In genomic region chr12:120368789-120369475, GRCh38 we compare ENCODE assay signal across 8 cellular contexts. TPM values are rescaled to one million over a fixed set of nuclear protein-coding genes. Genes with fewer than 3 reads are reported as not detected.
DNase-seq lines count a peak whose midpoint lies in the region; ATAC-seq, FAIRE-seq and TF ChIP-seq lines count a peak whose summit lies in the region.

Gene MSI1, minus strand, starts transcription at chr12:120369164. Its CDS starts 73 bp downstream, at chr12:120369091.

- H3K27ac Mint-ChIP-seq in Caco-2 (ENCODE audit: unreplicated experiment), result no peak within 1 kb of the TSS

- H3K4me3 ChIP-seq in Caco-2 (ENCODE audit: low read depth, low read length) (peak within 1 kb of the TSS; percentile 69), NT2/D1 (ENCODE audit: insufficient read length, low read depth) (peak within 1 kb of the TSS; percentile 73), endothelial cell of umbilical vein (replicated peaks in 1 of 3; ENCODE audit: insufficient read depth in 1 of 3, low read depth in 1 of 3, low read length in 3 of 3) (peak within 1 kb of the TSS in 1 of 3 experiments; percentile 10), neuronal stem cell (ENCODE audit: low read length in 2 of 2) (peak within 1 kb of the TSS; percentile 89 to 91)

- H3K4me1 ChIP-seq in Caco-2 (peaks cover 14% of the 10 kb centered on the region), NT2/D1 (ENCODE audit: insufficient read depth, insufficient read length) (peaks cover 20% of the 10 kb centered on the region), endothelial cell of umbilical vein (ENCODE audit: control insufficient read depth, extremely low read depth, insufficient read depth, low read length) (no peaks in the 10 kb centered on the region), neuronal stem cell (ENCODE audit: control insufficient read depth in 2 of 2, insufficient read depth in 1 of 2, low read depth in 1 of 2, low read length in 2 of 2) (peaks cover 36 to 46% of the 10 kb centered on the region in 2 donors)

- H2BK120ac ChIP-seq in neuronal stem cell (ENCODE audit: low read depth, low read length), result peak within 1 kb of the TSS; percentile 90

- BruUV-seq in Caco-2 (replicated peaks; lab: Mats Ljungman, UMichigan) (no TSS peak), endothelial cell of umbilical vein (replicated peaks; lab: Mats Ljungman, UMichigan) (no TSS peak)

- H3K9me3 Mint-ChIP-seq in Caco-2 (ENCODE audit: unreplicated experiment), result no peaks in the 10 kb centered on the region

- H3K27me3 ChIP-seq in Caco-2 (replicated peaks; ENCODE audit: control insufficient read depth, insufficient read depth, low read length) (peaks cover 2% of the 10 kb centered on the region; the same call in 1 of the 2 replicates), NT2/D1 (ENCODE audit: insufficient read depth, insufficient read length) (peaks cover 9% of the 10 kb centered on the region), endothelial cell of umbilical vein (ENCODE audit: control insufficient read depth in 2 of 2, insufficient read depth in 2 of 2, low read length in 2 of 2) (peaks cover 52 to 57% of the 10 kb centered on the region in 2 experiments), neuronal stem cell (ENCODE audit: control insufficient read depth in 3 of 3, insufficient read depth in 3 of 3, low read depth in 1 of 3, low read length in 3 of 3) (no peaks in the 10 kb centered on the region)

- no peaks in the 10 kb centered on the region; the same call in 1 of the 2 replicates for H3K36me3 ChIP-seq in Caco-2 (ENCODE audit: control insufficient read depth, insufficient read depth, low read length)
- peaks cover 23% of the 10 kb centered on the region for H3K36me3 ChIP-seq in NT2/D1 (ENCODE audit: insufficient read depth, insufficient read length, low read length)
- no peaks in the 10 kb centered on the region for H3K36me3 ChIP-seq in endothelial cell of umbilical vein (ENCODE audit: control insufficient read depth in 2 of 2, extremely low read depth in 1 of 2, insufficient read depth in 2 of 2, low read length in 2 of 2)
- H3K36me3 ChIP-seq in neuronal stem cell (replicated peaks in 1 of 2; ENCODE audit: control insufficient read depth in 2 of 2, insufficient read depth in 2 of 2, low read length in 2 of 2), result peaks cover 20 to 39% of the 10 kb centered on the region in 2 donors

- H2BK5ac ChIP-seq in neuronal stem cell (ENCODE audit: low read length), result peak within 1 kb of the TSS; percentile 96

- no peak within 1 kb of the TSS for H4K8ac ChIP-seq in neuronal stem cell (ENCODE audit: low read depth, low read length)

- H3K9me3 ChIP-seq in Caco-2 (no peaks in the 10 kb centered on the region), NT2/D1 (ENCODE audit: insufficient read depth, low read length) (no peaks in the 10 kb centered on the region), endothelial cell of umbilical vein (replicated peaks; ENCODE audit: control insufficient read depth, insufficient read depth, low read length) (no peaks in the 10 kb centered on the region), neuronal stem cell (replicated peaks in 1 of 2; ENCODE audit: control insufficient read depth in 2 of 2, insufficient read depth in 1 of 2, low read depth in 1 of 2, low read length in 2 of 2) (no peaks in the 10 kb centered on the region)

- H4K20me1 ChIP-seq in endothelial cell of umbilical vein (replicated peaks; ENCODE audit: control insufficient read depth, extremely low read depth, insufficient read depth, low read length), result no peaks in the 10 kb centered on the region

- H4K91ac ChIP-seq in neuronal stem cell (ENCODE audit: low read depth, low read length, poor library complexity), result peak within 1 kb of the TSS; percentile 38

- H3K9me1 ChIP-seq in endothelial cell of umbilical vein (replicated peaks; ENCODE audit: control insufficient read depth, extremely low read depth, insufficient read depth, low read length), result no peaks in the 10 kb centered on the region

- POLR2A ChIA-PET in Caco-2 (lab: Charles Lee) (no interaction called here), endothelial cell of umbilical vein (lab: Charles Lee) (no interaction called here)

- peak within 1 kb of the TSS; percentile 87 for H3K23ac ChIP-seq in neuronal stem cell (ENCODE audit: low read depth, low read length, poor library complexity)

- FAIRE-seq in endothelial cell of umbilical vein (lab: Jason Lieb, UNC), result no peak

- peaks cover 21% of the 10 kb centered on the region for H3K27me3 Mint-ChIP-seq in Caco-2 (ENCODE audit: insufficient read depth, unreplicated experiment)

- no CpG with 5 or more reads among the region's 108 CpGs for WGBS in neuronal stem cell (ENCODE audit: extremely low coverage in 2 of 2, insufficient read length in 2 of 2, insufficient replicate concordance in 1 of 2), 2 donors

- peak within 1 kb of the TSS; percentile 51 for H3K14ac ChIP-seq in neuronal stem cell (ENCODE audit: low read length)

- intact Hi-C loops in Caco-2 (cut with micrococcal nuclease; ENCODE audit: unreplicated experiment), result no loop called here
- intact Hi-C loops in endothelial cell of umbilical vein (cut with micrococcal nuclease), result no loop called here

- TF ChIP-seq CTCF in Caco-2 (IDR thresholded peaks at IDR 0.05; ENCODE audit: insufficient read depth in 1 of 2, low read depth in 1 of 2, low read length in 1 of 2, severe bottlenecking in 1 of 2, unreplicated experiment in 1 of 2) (no peak), endothelial cell of umbilical vein (IDR thresholded peaks at IDR 0.05; ENCODE audit: extremely low read depth in 1 of 2, insufficient read depth in 1 of 2, low read depth in 1 of 2, low read length in 2 of 2) (no peak)

- H3K4me2 ChIP-seq in endothelial cell of umbilical vein (ENCODE audit: insufficient read depth, low read length) (peak within 1 kb of the TSS; percentile 24), neuronal stem cell (ENCODE audit: insufficient read depth, low read length, poor library complexity, severe bottlenecking) (peak within 1 kb of the TSS; percentile 83)

- dilution Hi-C loops in endothelial cell of umbilical vein (cut with MboI; ENCODE audit: extremely low pct_ligation_motif_present, low sequenced_read_pairs), result no loop called here

- H2AFZ ChIP-seq in endothelial cell of umbilical vein (ENCODE audit: low read depth, low read length) (no peak within 1 kb of the TSS), neuronal stem cell (ENCODE audit: low read length) (peak within 1 kb of the TSS; percentile 35)

- H3K79me2 ChIP-seq in endothelial cell of umbilical vein (ENCODE audit: control insufficient read depth, insufficient read depth, low read length), result no peaks in the 10 kb centered on the region

- H2BK12ac ChIP-seq in neuronal stem cell (ENCODE audit: low read length), result peak within 1 kb of the TSS; percentile 2

- H3K36me3 Mint-ChIP-seq in Caco-2 (ENCODE audit: insufficient read depth, unreplicated experiment), result peaks cover under 1% of the 10 kb centered on the region

- peaks cover 12% of the 10 kb centered on the region for H3K79me1 ChIP-seq in neuronal stem cell (ENCODE audit: low read depth, low read length)

- H2AK5ac ChIP-seq in neuronal stem cell (ENCODE audit: low read depth, low read length), result peak within 1 kb of the TSS; percentile 93

- peak within 1 kb of the TSS; percentile 88 for H3K9ac ChIP-seq in NT2/D1 (ENCODE audit: insufficient read length, low read depth)
- no peak within 1 kb of the TSS for H3K9ac ChIP-seq in endothelial cell of umbilical vein (replicated peaks; ENCODE audit: extremely low read depth, insufficient read depth, low read length)
- peak within 1 kb of the TSS; percentile 97 for H3K9ac ChIP-seq in neuronal stem cell (ENCODE audit: low read depth, low read length, poor library complexity)

- peak within 1 kb of the TSS; percentile 87 for H2BK15ac ChIP-seq in neuronal stem cell (ENCODE audit: low read length)

- H3K4me3 Mint-ChIP-seq in Caco-2 (ENCODE audit: unreplicated experiment), result peak within 1 kb of the TSS; percentile 76

- peak within 1 kb of the TSS; percentile 79 for H3K4ac ChIP-seq in neuronal stem cell (ENCODE audit: low read length)

- TF ChIP-seq POLR2A in endothelial cell of umbilical vein (IDR thresholded peaks at IDR 0.05; ENCODE audit: low read depth, low read length), result no peak

- H3K27ac ChIP-seq in endothelial cell of umbilical vein (ENCODE audit: insufficient read depth, low read depth, low read length), result no peak within 1 kb of the TSS
- H3K27ac ChIP-seq in neuronal stem cell (replicated peaks; ENCODE audit: low read length), result peak within 1 kb of the TSS; percentile 78

- peaks cover 9% of the 10 kb centered on the region for H3K4me1 Mint-ChIP-seq in Caco-2 (ENCODE audit: low read depth, unreplicated experiment)

- DNase-seq in Caco-2 (peak in 1 of 2 experiments; percentile 64), NT2/D1 (ENCODE audit: low read depth, low spot score) (no peak), endothelial cell of umbilical vein (ENCODE audit: low read depth, low spot score) (no peak), neuronal stem cell (ENCODE audit: low spot score) (no peak), AG08396 (ENCODE audit: low spot score) (no peak), GDM1 (lab: John Stamatoyannopoulos, UW) (no peak)
- DNase-seq in activated CD4-positive, alpha-beta T cell treated with anti-CD3 and anti-CD28 coated beads, Interleukin-2, amount 50 U/mL, for 1 hour, result no peak

- ATAC-seq in GM19328 (IDR thresholded peaks at IDR 0.05; ENCODE audit: unreplicated experiment), result no peak

- CTCF ChIA-PET in Caco-2 (lab: Charles Lee), result no interaction called here
- CTCF ChIA-PET in endothelial cell of umbilical vein (lab: Charles Lee), result interaction anchor here (0.6 to 2.8 kb wide), 2 partner anchors 13 to 26 kb away, joined by 4 to 7 read pairs; no protein-coding TSS in a partner anchor

- peak within 1 kb of the TSS; percentile 98 for H3K18ac ChIP-seq in neuronal stem cell (ENCODE audit: low read length)

TF ChIP-seq in endothelial cell of umbilical vein, 7 proteins besides CTCF, POLR2A, EP300 and RAD21:
- TF ChIP-seq EZH2 (IDR thresholded peaks at IDR 0.05; ENCODE audit: borderline replicate concordance, low read depth, low read length, severe bottlenecking) (peak; percentile 55), POLR2AphosphoS5 (IDR thresholded peaks at IDR 0.05; ENCODE audit: insufficient read depth, low read depth, low read length) (no peak)

RNA-seq across cellular contexts. Expression of gene MSI1, which starts in this region (rescaled TPM):
- 21.7 and 24.8 TPM in 2 replicates for total RNA-seq in Caco-2 (2022)
- 0.12 TPM in 1 of 2 replicates, not detected in the other for total RNA-seq in endothelial cell of umbilical vein
- 0.01 TPM in 1 of 2 replicates, not detected in the other for polyA plus RNA-seq in endothelial cell of umbilical vein
- polyA plus RNA-seq in endothelial cell of umbilical vein (2011; cell fraction: cytosol; rRNA removed), result not detected in 2 replicates
- 0.07 TPM in 1 of 2 replicates, not detected in the other for polyA plus RNA-seq in endothelial cell of umbilical vein (2011; cell fraction: nucleus; rRNA removed)
- polyA plus RNA-seq in endothelial cell of umbilical vein (2012), result not detected in 2 replicates
- not detected in 2 replicates for polyA minus RNA-seq in endothelial cell of umbilical vein
- not detected for polyA minus RNA-seq in endothelial cell of umbilical vein (2011; cell fraction: cytosol; rRNA and poly(A)+ RNA removed)
- polyA minus RNA-seq in endothelial cell of umbilical vein (2011; cell fraction: nucleus; rRNA and poly(A)+ RNA removed), result not detected in 2 replicates
- polyA plus RNA-seq in neuronal stem cell (2013, experiment 1 of 2), result 104 TPM
- polyA plus RNA-seq in neuronal stem cell (2013, experiment 2 of 2), result 105 TPM

Comparison
In these comparisons a context has a peak if more than half of its experiments do, and no peak if none do; other contexts are left out.
1. RNA of gene MSI1 (total RNA-seq): 21.7 to 24.8 TPM in Caco-2; 0.12 TPM in endothelial cell of umbilical vein; every median in the first group is over 10 times any median in the second.